Comparison of ENCODE assay signal across 18 cellular contexts in genomic region chr17:4178651-4179050, GRCh38. TPM values are rescaled to one million over a fixed set of nuclear protein-coding genes. Genes with fewer than 3 reads are reported as not detected.
DNase-seq lines count a peak whose midpoint lies in the region; ATAC-seq, FAIRE-seq and TF ChIP-seq lines count a peak whose summit lies in the region.
"Had no signal": no experiment of that assay in that cellular context is flagged by ENCODE, and none has a peak within 500 bp of the region (broad histone marks: within the 10 kb centered on the region; RNA-seq: fewer than 3 reads in every experiment).

No MANE protein-coding gene starts in this region.

- H3K4me1 Mint-ChIP-seq in activated CD4-positive, alpha-beta memory T cell treated with anti-CD3 and anti-CD28 coated beads, Interleukin-2, amount 10 ng/mL, durations not matched to agents 7 days and 5 days: peaks cover 50% of the 10 kb centered on the region
- H3K4me1 Mint-ChIP-seq in activated CD4-positive, alpha-beta memory T cell treated with anti-CD3 and anti-CD28 coated beads for 36 hours (ENCODE audit: low read depth): peaks cover 50% of the 10 kb centered on the region
- H3K4me1 Mint-ChIP-seq in CD4-positive, CD25-positive, alpha-beta regulatory T cell: peaks cover 6 to 46% (median 37%) of the 10 kb centered on the region in 4 donors
- H3K4me1 Mint-ChIP-seq in T-helper 17 cell: peaks cover 40% of the 10 kb centered on the region

- no peak overlapping the region for H3K4me3 Mint-ChIP-seq in activated CD4-positive, alpha-beta memory T cell treated with anti-CD3 and anti-CD28 coated beads, Interleukin-2, amount 10 ng/mL, durations not matched to agents 7 days and 5 days
- no peak overlapping the region for H3K4me3 Mint-ChIP-seq in activated CD4-positive, alpha-beta memory T cell treated with anti-CD3 and anti-CD28 coated beads for 36 hours
- peak overlapping the region in 1 of 4 donors; percentile 9 for H3K4me3 Mint-ChIP-seq in CD4-positive, CD25-positive, alpha-beta regulatory T cell
- H3K4me3 Mint-ChIP-seq in T-helper 17 cell: peak overlapping the region; percentile 39

- peaks cover 65% of the 10 kb centered on the region for H3K36me3 ChIP-seq in CD4-positive, CD25-positive, alpha-beta regulatory T cell (ENCODE audit: control insufficient read depth, insufficient read depth, low read length)
- peaks cover 78% of the 10 kb centered on the region for H3K36me3 ChIP-seq in osteoblast (ENCODE audit: insufficient read depth, low read length)

- peak overlapping the region; percentile 63 for H3K27ac Mint-ChIP-seq in activated CD4-positive, alpha-beta memory T cell treated with anti-CD3 and anti-CD28 coated beads, Interleukin-2, amount 10 ng/mL, durations not matched to agents 7 days and 5 days
- no peak overlapping the region for H3K27ac Mint-ChIP-seq in activated CD4-positive, alpha-beta memory T cell treated with anti-CD3 and anti-CD28 coated beads for 36 hours
- H3K27ac Mint-ChIP-seq in CD4-positive, CD25-positive, alpha-beta regulatory T cell: peak overlapping the region; percentile 48 to 93 (median 77)
- H3K27ac Mint-ChIP-seq in T-helper 17 cell: peak overlapping the region; percentile 98

- DNase-seq in activated CD4-positive, alpha-beta memory T cell treated with anti-CD3 and anti-CD28 coated beads, Interleukin-2, amount 10 ng/mL, durations not matched to agents 7 days and 5 days: no peak
- no peak for DNase-seq in activated CD4-positive, alpha-beta memory T cell treated with anti-CD3 and anti-CD28 coated beads for 36 hours
- no peak for DNase-seq in CD4-positive, CD25-positive, alpha-beta regulatory T cell
- no peak for DNase-seq in T-helper 17 cell
- DNase-seq in osteoblast (ENCODE audit: insufficient read length, low spot score, missing footprints): peak; percentile 29
- DNase-seq in C1 segment of cervical spinal cord (lab: John Stamatoyannopoulos, UW): no peak
- no peak for DNase-seq in GM19239 (ENCODE audit: insufficient read length, low spot score)
- DNase-seq: Calu3, DMS53, NCI-H1436, NCI-H2029 treated with DMSO at 0.1 percent for 48 hours, NCI-H2171 treated with DMSO at 0.1 percent for 48 hours, NCI-H774, RPMI8226 had no signal

- FAIRE-seq in GM19239 (lab: Jason Lieb, UNC): no peak
- FAIRE-seq: A549, K562 had no signal

- H3K79me2 ChIP-seq in osteoblast (ENCODE audit: insufficient read depth, low read length): no peaks in the 10 kb centered on the region

- no peak overlapping the region for H3K4me2 ChIP-seq in osteoblast (ENCODE audit: insufficient read depth, low read length)
- H3K4me2 ChIP-seq: A549; BLaER1 treated with 17β-estradiol and CSF1 and Interleukin-3, amounts not matched to agents 10 nM and 100 nM had no signal

- peaks cover 7% of the 10 kb centered on the region for H4K20me1 ChIP-seq in osteoblast (ENCODE audit: insufficient read depth, low read length)

- peaks cover 81% of the 10 kb centered on the region for H3K36me3 Mint-ChIP-seq in activated CD4-positive, alpha-beta memory T cell treated with anti-CD3 and anti-CD28 coated beads, Interleukin-2, amount 10 ng/mL, durations not matched to agents 7 days and 5 days (ENCODE audit: low read depth)
- peaks cover 69% of the 10 kb centered on the region for H3K36me3 Mint-ChIP-seq in activated CD4-positive, alpha-beta memory T cell treated with anti-CD3 and anti-CD28 coated beads for 36 hours
- H3K36me3 Mint-ChIP-seq in CD4-positive, CD25-positive, alpha-beta regulatory T cell: peaks cover 53% of the 10 kb centered on the region
- peaks cover 2% of the 10 kb centered on the region for H3K36me3 Mint-ChIP-seq in T-helper 17 cell (ENCODE audit: low read depth)

- CTCF ChIA-PET in activated CD4-positive, alpha-beta memory T cell treated with anti-CD3 and anti-CD28 coated beads, Interleukin-2, amount 10 ng/mL, durations not matched to agents 7 days and 5 days (lab: Charles Lee): interaction anchor here (1.4 kb wide), 1 partner anchor 21 kb away, joined by 4 read pairs; no protein-coding TSS in a partner anchor
- CTCF ChIA-PET in activated CD4-positive, alpha-beta memory T cell treated with anti-CD3 and anti-CD28 coated beads for 36 hours (lab: Charles Lee): interaction anchor here (0.9 to 4.9 kb wide), 2 partner anchors 13 to 21 kb away, joined by 3 to 19 read pairs; no protein-coding TSS in a partner anchor

- intact Hi-C loops in activated CD4-positive, alpha-beta memory T cell treated with anti-CD3 and anti-CD28 coated beads for 36 hours (cut with micrococcal nuclease): no loop called here

- no peaks in the 10 kb centered on the region for H3K27me3 Mint-ChIP-seq in activated CD4-positive, alpha-beta memory T cell treated with anti-CD3 and anti-CD28 coated beads, Interleukin-2, amount 10 ng/mL, durations not matched to agents 7 days and 5 days
- H3K27me3 Mint-ChIP-seq in activated CD4-positive, alpha-beta memory T cell treated with anti-CD3 and anti-CD28 coated beads for 36 hours: no peaks in the 10 kb centered on the region
- H3K27me3 Mint-ChIP-seq in CD4-positive, CD25-positive, alpha-beta regulatory T cell: no peaks in the 10 kb centered on the region
- no peaks in the 10 kb centered on the region for H3K27me3 Mint-ChIP-seq in T-helper 17 cell

- H3K9me3 Mint-ChIP-seq in activated CD4-positive, alpha-beta memory T cell treated with anti-CD3 and anti-CD28 coated beads, Interleukin-2, amount 10 ng/mL, durations not matched to agents 7 days and 5 days: no peaks in the 10 kb centered on the region
- H3K9me3 Mint-ChIP-seq in activated CD4-positive, alpha-beta memory T cell treated with anti-CD3 and anti-CD28 coated beads for 36 hours: no peaks in the 10 kb centered on the region
- no peaks in the 10 kb centered on the region for H3K9me3 Mint-ChIP-seq in CD4-positive, CD25-positive, alpha-beta regulatory T cell

- no peak overlapping the region for H3K27ac ChIP-seq in CD4-positive, CD25-positive, alpha-beta regulatory T cell (ENCODE audit: insufficient read depth, low read length, poor library complexity, severe bottlenecking)
- H3K27ac ChIP-seq in osteoblast (ENCODE audit: low read depth, low read length): no peak overlapping the region
- H3K27ac ChIP-seq: A549; BLaER1 treated with 17β-estradiol and CSF1 and Interleukin-3, amounts not matched to agents 10 nM and 100 nM had no signal

- no peaks in the 10 kb centered on the region for H3K9me3 ChIP-seq in CD4-positive, CD25-positive, alpha-beta regulatory T cell (ENCODE audit: control insufficient read depth in 2 of 2, low read length in 2 of 2)
- no peaks in the 10 kb centered on the region for H3K9me3 ChIP-seq in T-helper 17 cell (ENCODE audit: control insufficient read depth, low read length, poor library complexity, severe bottlenecking)
- H3K9me3 ChIP-seq in osteoblast (ENCODE audit: low read depth, low read length): no peaks in the 10 kb centered on the region
- H3K9me3 ChIP-seq: A549; BLaER1 treated with 17β-estradiol and CSF1 and Interleukin-3, amounts not matched to agents 10 nM and 100 nM had no signal

- no peak for ATAC-seq in CD4-positive, CD25-positive, alpha-beta regulatory T cell (ENCODE audit: low read depth in 2 of 2)
- ATAC-seq in T-helper 17 cell (no peak), HG03196 (IDR thresholded peaks at IDR 0.05; ENCODE audit: unreplicated experiment) (no peak)
- ATAC-seq: A549, K562 had no signal

- H3K4me1 ChIP-seq in CD4-positive, CD25-positive, alpha-beta regulatory T cell (ENCODE audit: control insufficient read depth, insufficient read depth, low read length, poor library complexity, severe bottlenecking): peaks cover 39% of the 10 kb centered on the region
- H3K4me1 ChIP-seq in osteoblast (ENCODE audit: insufficient read depth, low read length): no peaks in the 10 kb centered on the region
- H3K4me1 ChIP-seq: A549 had no signal

- H2AFZ ChIP-seq in osteoblast (ENCODE audit: low read length): no peak overlapping the region

- no peak overlapping the region for H3K4me3 ChIP-seq in CD4-positive, CD25-positive, alpha-beta regulatory T cell (ENCODE audit: low read depth, low read length)
- no peak overlapping the region for H3K4me3 ChIP-seq in osteoblast (ENCODE audit: insufficient read depth, low read length)
- H3K4me3 ChIP-seq: A549; BLaER1 treated with 17β-estradiol and CSF1 and Interleukin-3, amounts not matched to agents 10 nM and 100 nM; K562 had no signal

- no peak for TF ChIP-seq CTCF in osteoblast (IDR thresholded peaks at IDR 0.05; ENCODE audit: extremely low read depth, low read depth, low read length)

- POLR2A ChIA-PET in activated CD4-positive, alpha-beta memory T cell treated with anti-CD3 and anti-CD28 coated beads, Interleukin-2, amount 10 ng/mL, durations not matched to agents 7 days and 5 days (lab: Charles Lee): interaction anchor here (1.2 kb wide), 1 partner anchor 22 kb away, joined by 3 read pairs; no protein-coding TSS in a partner anchor
- POLR2A ChIA-PET in activated CD4-positive, alpha-beta memory T cell treated with anti-CD3 and anti-CD28 coated beads for 36 hours (lab: Charles Lee): interaction anchor here (1.2 kb wide), 1 partner anchor 35 kb away, joined by 5 read pairs; no protein-coding TSS in a partner anchor

- no peaks in the 10 kb centered on the region for H3K27me3 ChIP-seq in CD4-positive, CD25-positive, alpha-beta regulatory T cell (ENCODE audit: control insufficient read depth, insufficient read depth, low read length)
- H3K27me3 ChIP-seq in osteoblast (ENCODE audit: insufficient read depth, low read length): no peaks in the 10 kb centered on the region
- H3K27me3 ChIP-seq: BLaER1 treated with 17β-estradiol and CSF1 and Interleukin-3, amounts not matched to agents 10 nM and 100 nM had no signal

RNA-seq across cellular contexts. Expression of gene CYB5D2, which starts 35.7 kb away (rescaled TPM):
- 1 to 10 TPM; 7.9 to 8.6 TPM for total RNA-seq in activated CD4-positive, alpha-beta memory T cell treated with anti-CD3 and anti-CD28 coated beads, Interleukin-2, amount 10 ng/mL, durations not matched to agents 7 days and 5 days
- 1 to 10 TPM; 6.5 to 7.1 TPM for total RNA-seq in activated CD4-positive, alpha-beta memory T cell treated with anti-CD3 and anti-CD28 coated beads for 36 hours
- 4.9 TPM for total RNA-seq in CD4-positive, CD25-positive, alpha-beta regulatory T cell
- 10 to 100 TPM; 12.5 to 19.0 (median 15.5) TPM for polyA plus RNA-seq in CD4-positive, CD25-positive, alpha-beta regulatory T cell
- 1 to 10 TPM; 7.8 to 8.2 TPM for total RNA-seq in T-helper 17 cell
- total RNA-seq in osteoblast: 38.3 and 46.3 TPM in 2 replicates

RNA-seq across cellular contexts. Expression of gene ZZEF1, which starts 35.8 kb away (rescaled TPM):
- total RNA-seq in activated CD4-positive, alpha-beta memory T cell treated with anti-CD3 and anti-CD28 coated beads, Interleukin-2, amount 10 ng/mL, durations not matched to agents 7 days and 5 days: 10 to 100 TPM; 52.1 to 54.9 TPM
- total RNA-seq in activated CD4-positive, alpha-beta memory T cell treated with anti-CD3 and anti-CD28 coated beads for 36 hours: 10 to 100 TPM; 31.5 to 33.4 TPM
- total RNA-seq in CD4-positive, CD25-positive, alpha-beta regulatory T cell: 103 TPM
- 1 to 10 TPM; 4.6 to 7.2 (median 5.0) TPM for polyA plus RNA-seq in CD4-positive, CD25-positive, alpha-beta regulatory T cell
- total RNA-seq in T-helper 17 cell: 100 to 1,000 TPM; 117 to 123 TPM
- total RNA-seq in osteoblast: 46.9 and 52.8 TPM in 2 replicates
